8 cellular contexts compared by ENCODE assay signal in genomic region chr1:7783178-7783711, GRCh38. TPM values are rescaled to one million over a fixed set of nuclear protein-coding genes. Genes with fewer than 3 reads are reported as not detected.
DNase-seq lines count a peak whose midpoint lies in the region; ATAC-seq and TF ChIP-seq lines count a peak whose summit lies in the region.

No MANE protein-coding gene starts in this region.

- DNase-seq in NCI-H1436 (lab: John Stamatoyannopoulos, UW) (peak; percentile 54), NCI-H1436 treated with DMSO at 0.1 percent for 48 hours (lab: John Stamatoyannopoulos, UW) (no peak), Kasumi-1 (lab: John Stamatoyannopoulos, UW) (peak; percentile 54 to 59), SW480 (ENCODE audit: low spot score) (peak; percentile 60), right lobe of liver (peak; percentile 84 to 91 (median 91))
- peak; percentile 22 for DNase-seq in stimulated activated naive B cell treated with anti-CD40 and anti-IgM and Interleukin-4, amounts not matched to agents 10 μg/mL and 1 μg/mL and 100 μg/mL, for 72 hours

- TF ChIP-seq CTCF in right lobe of liver (IDR thresholded peaks at IDR 0.05) = no peak

- H3K9ac ChIP-seq in duodenal mucosa (ENCODE audit: low read depth in 1 of 2, low read length in 2 of 2) = peak overlapping the region; percentile 39 to 48

- peaks cover 7 to 20% of the 10 kb centered on the region in 2 donors for H3K36me3 Mint-ChIP-seq in stimulated activated naive B cell treated with anti-CD40 and anti-IgM and Interleukin-4, amounts not matched to agents 10 μg/mL and 1 μg/mL and 100 μg/mL, for 72 hours

- H3K27ac ChIP-seq in duodenal mucosa (ENCODE audit: low read depth, low read length) = no peak overlapping the region
- peak overlapping the region; percentile 8 to 49 (median 32) for H3K27ac ChIP-seq in right lobe of liver

- H3K27ac Mint-ChIP-seq in stimulated activated naive B cell treated with anti-CD40 and anti-IgM and Interleukin-4, amounts not matched to agents 10 μg/mL and 1 μg/mL and 100 μg/mL, for 72 hours = no peak overlapping the region

- intact Hi-C loops in right lobe of liver (cut with DNase I) = no loop called here

- no peaks in the 10 kb centered on the region for H3K9me3 ChIP-seq in duodenal mucosa (ENCODE audit: control insufficient read depth in 1 of 2, low read length in 2 of 2)
- no peaks in the 10 kb centered on the region for H3K9me3 ChIP-seq in right lobe of liver

- no peaks in the 10 kb centered on the region for H3K27me3 ChIP-seq in duodenal mucosa (ENCODE audit: control insufficient read depth in 1 of 2, insufficient read depth in 2 of 2, low read length in 2 of 2)
- no peaks in the 10 kb centered on the region for H3K27me3 ChIP-seq in right lobe of liver

- no peaks in the 10 kb centered on the region for H3K27me3 Mint-ChIP-seq in stimulated activated naive B cell treated with anti-CD40 and anti-IgM and Interleukin-4, amounts not matched to agents 10 μg/mL and 1 μg/mL and 100 μg/mL, for 72 hours

- peak; percentile 70 to 84 (median 74) for ATAC-seq in right lobe of liver
- peak; percentile 33 to 35 for ATAC-seq in stimulated activated naive B cell treated with anti-CD40 and anti-IgM and Interleukin-4, amounts not matched to agents 10 μg/mL and 1 μg/mL and 100 μg/mL, for 72 hours (replicated peaks)
- no peak for ATAC-seq in HG03378 (IDR thresholded peaks at IDR 0.05; ENCODE audit: unreplicated experiment)

- H3K36me3 ChIP-seq in duodenal mucosa (ENCODE audit: control insufficient read depth in 1 of 2, insufficient read depth in 2 of 2, low read length in 2 of 2) (peaks cover 4 to 25% of the 10 kb centered on the region in 2 donors), right lobe of liver (peaks cover 0 to 27% (median under 1%) of the 10 kb centered on the region in 4 donors)

- H3K4me3 ChIP-seq in duodenal mucosa (ENCODE audit: low read depth in 1 of 2, low read length in 2 of 2) = peak overlapping the region; percentile 51 to 62
- peak overlapping the region; percentile 26 to 64 (median 51) for H3K4me3 ChIP-seq in right lobe of liver

- peaks cover 19 to 25% of the 10 kb centered on the region in 2 donors for H3K4me1 ChIP-seq in duodenal mucosa (ENCODE audit: control insufficient read depth in 1 of 2, insufficient read depth in 2 of 2, low read length in 2 of 2)
- H3K4me1 ChIP-seq in right lobe of liver = peaks cover 0 to 9% (median 3%) of the 10 kb centered on the region in 4 donors

- WGBS in right lobe of liver (ENCODE audit: insufficient coverage, low coverage, low lambda C conversion rate, missing lambda C conversion rate) = 3% methylated on average over 14 of the region's 34 CpGs

- peak overlapping the region; percentile 74 to 82 for H3K4me3 Mint-ChIP-seq in stimulated activated naive B cell treated with anti-CD40 and anti-IgM and Interleukin-4, amounts not matched to agents 10 μg/mL and 1 μg/mL and 100 μg/mL, for 72 hours

- peak; percentile 10 for TF ChIP-seq POLR2A in right lobe of liver (IDR thresholded peaks at IDR 0.05)

- no peaks in the 10 kb centered on the region for H3K9me3 Mint-ChIP-seq in stimulated activated naive B cell treated with anti-CD40 and anti-IgM and Interleukin-4, amounts not matched to agents 10 μg/mL and 1 μg/mL and 100 μg/mL, for 72 hours

- H3K4me1 Mint-ChIP-seq in stimulated activated naive B cell treated with anti-CD40 and anti-IgM and Interleukin-4, amounts not matched to agents 10 μg/mL and 1 μg/mL and 100 μg/mL, for 72 hours = peaks cover 15 to 26% of the 10 kb centered on the region in 2 donors

RNA-seq across cellular contexts. Expression of gene PER3, which starts 0.8 kb away (rescaled TPM):
- total RNA-seq in right lobe of liver = 10 to 100 TPM in 3 of 6 experiments, 1 to 10 TPM in 3; 8.7 to 26.2 (median 13.5) TPM

RNA-seq across cellular contexts. Expression of gene VAMP3, which starts 12.1 kb away (rescaled TPM):
- 10 to 100 TPM; 28.2 to 39.9 (median 31.7) TPM for total RNA-seq in right lobe of liver
